1 cellular context compared by ENCODE assay signal in the genomic region with DNA sequence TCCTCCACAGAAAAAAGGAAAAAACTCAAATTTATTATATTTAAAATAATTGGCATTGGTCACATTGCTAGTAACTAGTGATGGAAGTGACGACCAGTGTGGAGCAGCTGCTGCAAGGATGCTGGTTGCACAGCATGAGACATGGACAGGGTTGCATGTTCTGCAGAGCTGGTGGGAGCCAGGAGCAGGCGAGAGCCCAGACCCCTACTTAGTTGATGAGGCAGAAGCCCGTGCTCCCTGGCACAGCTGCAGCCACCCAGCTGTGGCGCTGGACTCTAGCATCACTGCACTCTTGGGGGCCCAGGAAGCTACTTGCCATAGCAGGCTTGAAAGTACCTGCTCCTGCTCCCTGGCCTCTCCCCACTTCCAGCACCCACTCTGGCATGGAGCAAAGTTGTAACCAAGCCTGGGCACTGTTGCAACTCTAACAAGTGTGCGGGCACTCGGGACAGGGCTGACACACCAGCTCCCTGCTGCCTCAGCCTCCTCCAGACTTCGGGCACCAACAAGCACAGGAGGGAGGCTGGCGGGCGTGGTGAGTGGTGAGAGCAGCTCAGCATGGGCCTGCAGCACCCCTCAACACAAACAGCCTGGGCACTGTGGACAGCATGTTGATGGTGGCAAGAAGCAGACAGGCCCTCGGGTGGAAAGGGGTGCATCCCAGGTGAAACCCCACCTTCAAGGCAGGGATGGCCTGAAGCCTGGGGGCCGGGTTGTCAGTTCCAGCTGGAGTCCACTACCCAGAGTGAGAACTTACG.
TF ChIP-seq lines count a peak whose summit lies in the region.

No MANE protein-coding gene starts in this region.

TF ChIP-seq in HepG2, 621 proteins besides CTCF, POLR2A, EP300 and RAD21 (continued from another document):
- TF ChIP-seq ZNF770 (CRISPR knock-in tag; IDR thresholded peaks at IDR 0.05) = no peak
- no peak for TF ChIP-seq SMYD3 (CRISPR knock-in tag; IDR thresholded peaks at IDR 0.05)
- no peak for TF ChIP-seq DR1 (CRISPR knock-in tag; IDR thresholded peaks at IDR 0.05)
- no peak for TF ChIP-seq ZNF275 (CRISPR knock-in tag; IDR thresholded peaks at IDR 0.05; ENCODE audit: borderline replicate concordance)
- no peak for TF ChIP-seq ZBTB21 (CRISPR knock-in tag; IDR thresholded peaks at IDR 0.05)
- TF ChIP-seq SAP130 (CRISPR knock-in tag; IDR thresholded peaks at IDR 0.05; ENCODE audit: low read depth) = no peak
- no peak for TF ChIP-seq ZGPAT (CRISPR knock-in tag; IDR thresholded peaks at IDR 0.05)
- no peak for TF ChIP-seq HNRNPK (IDR thresholded peaks at IDR 0.05; ENCODE audit: low read depth, low read length, poor library complexity, severe bottlenecking)
- TF ChIP-seq DPF2 (CRISPR knock-in tag; IDR thresholded peaks at IDR 0.05; ENCODE audit: borderline replicate concordance, low read depth) = no peak
- TF ChIP-seq FOXP4 (CRISPR knock-in tag; IDR thresholded peaks at IDR 0.05) = no peak
